25 cellular contexts compared by ENCODE assay signal in genomic region chr1:51755437-51755836, GRCh38.
"Had no signal": no experiment of that assay in that cellular context is flagged by ENCODE, and none has a peak within 500 bp of the region (broad histone marks: within the 10 kb centered on the region; RNA-seq: fewer than 3 reads in every experiment).

No MANE protein-coding gene starts in this region.

- H3K4me3 ChIP-seq: colonic mucosa, esophagus squamous epithelium, gastroesophageal sphincter, heart left ventricle, left lung, lower lobe of right lung, mucosa of descending colon had no signal

- H3K27me3 ChIP-seq: colonic mucosa, esophagus squamous epithelium, gastroesophageal sphincter, heart left ventricle, left lung had no signal

- H3K36me3 ChIP-seq: colonic mucosa had no signal

- H3K27me3 Mint-ChIP-seq: dendritic cell treated with granulocyte-macrophage colony-stimulating factor and Interleukin-4, amounts not matched to agents 40 ng/mL and 50 ng/mL, for 4 days; effector memory CD8-positive, alpha-beta T cell; naive B cell had no signal

- H3K27ac ChIP-seq: colonic mucosa, epithelial cell of prostate, esophagus squamous epithelium, gastroesophageal sphincter, heart left ventricle, left lung, lower lobe of right lung had no signal

- H3K4me1 ChIP-seq: colonic mucosa, esophagus squamous epithelium, gastroesophageal sphincter, left lung, lower lobe of right lung had no signal

- H3K4me3 Mint-ChIP-seq: dendritic cell treated with granulocyte-macrophage colony-stimulating factor and Interleukin-4, amounts not matched to agents 40 ng/mL and 50 ng/mL, for 4 days; effector memory CD8-positive, alpha-beta T cell; endodermal cell; mesothelial cell of epicardium; naive B cell had no signal

- ATAC-seq: effector memory CD8-positive, alpha-beta T cell; esophagus mucosa; gastroesophageal sphincter; heart left ventricle; left cardiac atrium; left lung; left ventricle myocardium superior; lower lobe of right lung; mucosa of descending colon had no signal

- H3K27ac Mint-ChIP-seq: dendritic cell treated with granulocyte-macrophage colony-stimulating factor and Interleukin-4, amounts not matched to agents 40 ng/mL and 50 ng/mL, for 4 days; effector memory CD8-positive, alpha-beta T cell; endodermal cell; mesothelial cell of epicardium had no signal

- H3K4me1 Mint-ChIP-seq: naive B cell had no signal

- DNase-seq: colonic mucosa; cortex of kidney; effector CD8-positive, alpha-beta T cell; effector memory CD8-positive, alpha-beta T cell; endodermal cell; erythroblast; esophagus squamous epithelium; foreskin fibroblast; foreskin melanocyte; heart left ventricle; hippocampal formation; left cardiac atrium; left lung; left ventricle myocardium superior; lower lobe of right lung; mesenchymal stem cell; mucosa of descending colon; naive B cell had no signal

- FAIRE-seq: endometrium, islet of Langerhans had no signal

- H3K9me3 ChIP-seq: colonic mucosa, esophagus squamous epithelium, gastroesophageal sphincter, left lung, lower lobe of right lung, mucosa of descending colon had no signal
